ENCODE assay signal across 29 cellular contexts in the genomic region with DNA sequence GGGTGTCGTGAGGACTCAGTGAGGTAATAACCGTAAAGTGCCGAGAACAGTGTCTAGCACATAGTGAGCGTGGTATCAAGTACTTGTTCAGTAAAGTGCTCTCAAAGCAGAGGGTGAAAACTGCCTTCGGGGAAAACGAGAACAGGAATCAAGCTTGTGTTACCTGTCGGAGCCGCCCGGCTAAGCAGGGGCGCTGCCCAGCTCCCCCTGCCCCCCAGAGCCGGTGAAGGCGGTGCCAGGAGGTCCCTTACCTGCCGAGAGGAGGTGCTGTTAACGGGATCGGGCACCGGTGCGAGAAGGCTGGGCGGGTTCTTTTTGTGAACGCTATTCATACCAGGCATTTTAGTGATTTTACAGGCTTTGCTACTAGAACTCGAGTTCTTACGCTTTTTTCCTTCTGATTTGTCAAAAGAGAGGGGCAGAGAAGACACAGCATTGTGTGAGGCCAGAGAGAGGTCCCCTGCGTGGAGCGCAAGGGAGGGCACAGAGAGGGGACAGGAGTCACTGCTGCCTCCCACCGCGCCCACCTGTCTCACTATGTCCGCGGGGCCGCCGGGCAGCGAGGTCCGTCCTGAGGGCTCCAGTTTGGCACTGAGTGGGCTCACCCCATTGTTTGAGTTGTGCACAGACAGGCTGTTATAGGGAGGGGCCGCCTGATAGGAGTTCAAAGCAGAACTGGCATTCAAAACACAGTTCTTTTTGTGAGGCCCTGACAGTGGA. TPM values are rescaled to one million over a fixed set of nuclear protein-coding genes. Genes with fewer than 3 reads are reported as not detected.
"Had no signal": no experiment of that assay in that cellular context is flagged by ENCODE, and none has a peak within 500 bp of the region (broad histone marks: within the 10 kb centered on the region; RNA-seq: fewer than 3 reads in every experiment).

No MANE protein-coding gene starts in this region.

- H3K27me3 ChIP-seq: adrenal gland, breast epithelium had no signal

- H3K9me3 ChIP-seq: adrenal gland, breast epithelium had no signal

- H3K27me3 Mint-ChIP-seq: activated CD4-positive, alpha-beta memory T cell treated with anti-CD3 and anti-CD28 coated beads for 36 hours; activated CD4-positive, alpha-beta T cell treated with anti-CD3 and anti-CD28 coated beads, Interleukin-2, amount 10 ng/mL, durations not matched to agents 7 days and 5 days; activated naive CD8-positive, alpha-beta T cell; T-cell had no signal

- H3K4me1 Mint-ChIP-seq: activated CD4-positive, alpha-beta T cell treated with anti-CD3 and anti-CD28 coated beads, Interleukin-2, amount 10 ng/mL, durations not matched to agents 7 days and 5 days; T-cell had no signal

- H3K4me1 ChIP-seq: adrenal gland, breast epithelium had no signal

- H3K4me3 Mint-ChIP-seq: activated CD4-positive, alpha-beta memory T cell treated with anti-CD3 and anti-CD28 coated beads for 36 hours; activated CD4-positive, alpha-beta T cell treated with anti-CD3 and anti-CD28 coated beads, Interleukin-2, amount 10 ng/mL, durations not matched to agents 7 days and 5 days; activated naive CD4-positive, alpha-beta T cell treated with anti-CD3 and anti-CD28 coated beads for 36 hours; activated naive CD8-positive, alpha-beta T cell; activated T-cell treated with anti-CD3 and anti-CD28 coated beads, Interleukin-2, amount 50 U/mL, for 4 hours; T-cell had no signal

- H3K9me3 Mint-ChIP-seq: activated CD4-positive, alpha-beta memory T cell treated with anti-CD3 and anti-CD28 coated beads for 36 hours; activated CD4-positive, alpha-beta T cell treated with anti-CD3 and anti-CD28 coated beads, Interleukin-2, amount 10 ng/mL, durations not matched to agents 7 days and 5 days; activated naive CD4-positive, alpha-beta T cell treated with anti-CD3 and anti-CD28 coated beads for 36 hours; activated T-cell treated with anti-CD3 and anti-CD28 coated beads, Interleukin-2, amount 50 U/mL, for 4 hours; T-cell had no signal

- H3K4me3 ChIP-seq: adrenal gland, breast epithelium, SK-N-MC had no signal

- H3K27ac ChIP-seq: adrenal gland, breast epithelium, SK-N-MC had no signal

- H3K36me3 ChIP-seq: breast epithelium had no signal

- H3K27ac Mint-ChIP-seq: activated CD4-positive, alpha-beta memory T cell treated with anti-CD3 and anti-CD28 coated beads for 36 hours; activated CD4-positive, alpha-beta T cell treated with anti-CD3 and anti-CD28 coated beads, Interleukin-2, amount 10 ng/mL, durations not matched to agents 7 days and 5 days; activated naive CD4-positive, alpha-beta T cell treated with anti-CD3 and anti-CD28 coated beads for 36 hours; activated naive CD8-positive, alpha-beta T cell; T-cell had no signal

- DNase-seq: activated CD4-positive, alpha-beta memory T cell treated with anti-CD3 and anti-CD28 coated beads for 36 hours; activated CD4-positive, alpha-beta T cell treated with anti-CD3 and anti-CD28 coated beads, Interleukin-2, amount 10 ng/mL, durations not matched to agents 7 days and 5 days; activated CD4-positive, CD25-positive, alpha-beta regulatory T cell; activated CD8-positive, alpha-beta memory T cell treated with anti-CD3 and anti-CD28 coated beads for 24 hours; activated gamma-delta T cell; activated naive CD4-positive, alpha-beta T cell treated with anti-CD3 and anti-CD28 coated beads for 36 hours; activated T-cell treated with anti-CD3 and anti-CD28 coated beads, Interleukin-2, amount 50 U/mL, for 4 hours; adrenal gland; anterior cingulate cortex; caudate nucleus; MM.1S; NCI-H1105 treated with DMSO at 0.1 percent for 48 hours; NCI-H1436 treated with DMSO at 0.1 percent for 48 hours; NCI-H187; NCI-H2081; NCI-H2171; NCI-H2227 treated with DMSO at 0.1 percent for 48 hours; NCI-H446 treated with DMSO at 0.1 percent for 48 hours; NCI-H526; NCI-H774; RPMI8226; T-cell; T-helper 2 cell; T1000 had no signal

RNA-seq across cellular contexts. Expression of gene EFCAB10, which starts 32.5 kb away (rescaled TPM):
- total RNA-seq: activated CD4-positive, alpha-beta memory T cell treated with anti-CD3 and anti-CD28 coated beads for 36 hours; activated CD4-positive, alpha-beta T cell treated with anti-CD3 and anti-CD28 coated beads, Interleukin-2, amount 10 ng/mL, durations not matched to agents 7 days and 5 days; activated naive CD4-positive, alpha-beta T cell treated with anti-CD3 and anti-CD28 coated beads for 36 hours; activated T-cell treated with anti-CD3 and anti-CD28 coated beads, Interleukin-2, amount 50 U/mL, for 4 hours; adrenal gland; breast epithelium; OCI-LY7; Right ventricle myocardium inferior had no signal
